19 cellular contexts compared by ENCODE assay signal in genomic region chr3:189787622-189788021, GRCh38.
DNase-seq lines count a peak whose midpoint lies in the region; ATAC-seq and TF ChIP-seq lines count a peak whose summit lies in the region.
"Had no signal": no experiment of that assay in that cellular context is flagged by ENCODE, and none has a peak within 500 bp of the region (broad histone marks: within the 10 kb centered on the region; RNA-seq: fewer than 3 reads in every experiment).

No MANE protein-coding gene starts in this region.

- H4K20me1 ChIP-seq in GM23248 (ENCODE audit: insufficient read depth), result no peaks in the 10 kb centered on the region

- H3K9me2 ChIP-seq in GM23248 (ENCODE audit: insufficient read depth), result no peaks in the 10 kb centered on the region

- in situ Hi-C loops in GM23248 (cut with MboI), result no loop called here

- no peak overlapping the region for H3K9ac ChIP-seq in GM23248

- H3K36me3 ChIP-seq in GM23248 (ENCODE audit: low read depth) (no peaks in the 10 kb centered on the region), right atrium auricular region (no peaks in the 10 kb centered on the region)
- H3K36me3 ChIP-seq: gastrocnemius medialis, thyroid gland had no signal

- 49 to 54% methylated on average over 4 of the region's 4 CpGs for WGBS in GM23248 (ENCODE audit: low coverage in 1 of 2, low lambda C conversion rate in 2 of 2, missing lambda C conversion rate in 2 of 2), 2 experiments

- peaks cover 8% of the 10 kb centered on the region; the same call in 1 of the 2 replicates for H3F3A ChIP-seq in GM23248 (ENCODE audit: insufficient read depth)

- H3K27ac ChIP-seq in GM23248, result no peak overlapping the region
- no peak overlapping the region for H3K27ac ChIP-seq in RWPE1
- no peak overlapping the region for H3K27ac ChIP-seq in right atrium auricular region
- H3K27ac ChIP-seq: gastrocnemius medialis, HL-60, SK-N-MC, thyroid gland had no signal

- POLR2A ChIA-PET in RWPE1 (lab: Yijun Ruan, JAX; ENCODE audit: low non-redundant PET) (no interaction called here), HEK293T (lab: Yijun Ruan, JAX) (no interaction called here)

- H3K4me1 ChIP-seq in GM23248 (ENCODE audit: insufficient read depth) (peaks cover 9% of the 10 kb centered on the region), right atrium auricular region (no peaks in the 10 kb centered on the region)
- H3K4me1 ChIP-seq: thyroid gland had no signal

- TF ChIP-seq CTCF in RWPE1 (conservative IDR thresholded peaks at IDR 0.05; ENCODE audit: low read depth) (no peak), epithelial cell of esophagus (IDR thresholded peaks at IDR 0.05; ENCODE audit: insufficient read depth, low read depth, low read length, missing control alignments) (no peak), right atrium auricular region (IDR thresholded peaks at IDR 0.05) (no peak)

- H3K9me3 ChIP-seq in GM23248 (ENCODE audit: low read depth), result no peaks in the 10 kb centered on the region
- no peaks in the 10 kb centered on the region for H3K9me3 ChIP-seq in right atrium auricular region
- H3K9me3 ChIP-seq: gastrocnemius medialis, thyroid gland had no signal

- DNase-seq in GM23248 (peak; percentile 73), RWPE1 (ENCODE audit: low spot score) (peak; percentile 23), epithelial cell of esophagus (ENCODE audit: low read depth) (peak; percentile 60), skeletal muscle cell (ENCODE audit: low read depth) (peak; percentile 19), right atrium auricular region (ENCODE audit: low spot score) (no peak), HEK293T (ENCODE audit: extremely low spot score) (no peak)
- DNase-seq: activated CD4-positive, CD25-positive, alpha-beta regulatory T cell treated with anti-CD3 and anti-CD28 coated beads, Interleukin-2, amount 50 U/mL, for 72 hours; DMS 273 treated with DMSO at 0.1 percent for 48 hours; gastrocnemius medialis; KBM-7; NCI-H1417; NCI-H748 treated with DMSO at 0.1 percent for 48 hours; T1000; thyroid gland had no signal

- no peaks in the 10 kb centered on the region for H3K79me2 ChIP-seq in GM23248 (ENCODE audit: insufficient read depth)

- no peak overlapping the region for H3K4me3 ChIP-seq in GM23248
- H3K4me3 ChIP-seq in epithelial cell of esophagus (ENCODE audit: low read length), result no peak overlapping the region
- H3K4me3 ChIP-seq in skeletal muscle cell (ENCODE audit: low read depth, low read length), result no peak overlapping the region
- no peak overlapping the region for H3K4me3 ChIP-seq in right atrium auricular region
- H3K4me3 ChIP-seq: gastrocnemius medialis, GM23338, SK-N-MC, thyroid gland had no signal

- H3K27me3 ChIP-seq in GM23248 (replicated peaks; ENCODE audit: insufficient read depth) (no peaks in the 10 kb centered on the region), right atrium auricular region (no peaks in the 10 kb centered on the region)
- H3K27me3 ChIP-seq: gastrocnemius medialis, thyroid gland had no signal

- H2AFZ ChIP-seq in GM23248, result peak overlapping the region; percentile 43; the same call in 1 of the 2 replicates
- H2AFZ ChIP-seq: GM23338 had no signal

- CTCF ChIA-PET in RWPE1 (lab: Yijun Ruan, JAX), result interaction anchor here (0.5 to 0.7 kb wide), 2 partner anchors 225 to 483 kb away, joined by 3 read pairs; no protein-coding TSS in a partner anchor
- CTCF ChIA-PET in HEK293T (lab: Yijun Ruan, JAX), result interaction anchor here (0.9 kb wide), 1 partner anchor 15 kb away, joined by 3 read pairs; no protein-coding TSS in a partner anchor

- no peak for ATAC-seq in HG03520 (IDR thresholded peaks at IDR 0.05; ENCODE audit: unreplicated experiment)
- ATAC-seq in SK-N-SH treated with all-trans-retinoic acid at 6 μM for 48 hours, result no peak
- ATAC-seq: gastrocnemius medialis, GM23338 had no signal

- H3K4me2 ChIP-seq in GM23248 (ENCODE audit: unreplicated experiment), result peak overlapping the region; percentile 28
- H3K4me2 ChIP-seq: GM23338 had no signal

TF ChIP-seq in SK-N-SH treated with all-trans-retinoic acid at 6 μM for 48 hours, 23 proteins besides CTCF, POLR2A, EP300 and RAD21 (continues in another document):
- TF ChIP-seq CSDC2 (CRISPR knock-in tag; IDR thresholded peaks at IDR 0.05) (no peak), BACH2 (CRISPR knock-in tag; IDR thresholded peaks at IDR 0.05; ENCODE audit: borderline replicate concordance) (no peak), ZNF70 (CRISPR knock-in tag; IDR thresholded peaks at IDR 0.05) (no peak), TCF4 (CRISPR knock-in tag; IDR thresholded peaks at IDR 0.05; ENCODE audit: borderline replicate concordance) (no peak), ISL1 (CRISPR knock-in tag; IDR thresholded peaks at IDR 0.05) (no peak), TOX (CRISPR knock-in tag; IDR thresholded peaks at IDR 0.05; ENCODE audit: borderline replicate concordance) (no peak), OSR1 (CRISPR knock-in tag; IDR thresholded peaks at IDR 0.05) (no peak), ARNTL (CRISPR knock-in tag; IDR thresholded peaks at IDR 0.05; ENCODE audit: borderline replicate concordance, low read depth) (no peak)
- TF ChIP-seq, protein P1, sequence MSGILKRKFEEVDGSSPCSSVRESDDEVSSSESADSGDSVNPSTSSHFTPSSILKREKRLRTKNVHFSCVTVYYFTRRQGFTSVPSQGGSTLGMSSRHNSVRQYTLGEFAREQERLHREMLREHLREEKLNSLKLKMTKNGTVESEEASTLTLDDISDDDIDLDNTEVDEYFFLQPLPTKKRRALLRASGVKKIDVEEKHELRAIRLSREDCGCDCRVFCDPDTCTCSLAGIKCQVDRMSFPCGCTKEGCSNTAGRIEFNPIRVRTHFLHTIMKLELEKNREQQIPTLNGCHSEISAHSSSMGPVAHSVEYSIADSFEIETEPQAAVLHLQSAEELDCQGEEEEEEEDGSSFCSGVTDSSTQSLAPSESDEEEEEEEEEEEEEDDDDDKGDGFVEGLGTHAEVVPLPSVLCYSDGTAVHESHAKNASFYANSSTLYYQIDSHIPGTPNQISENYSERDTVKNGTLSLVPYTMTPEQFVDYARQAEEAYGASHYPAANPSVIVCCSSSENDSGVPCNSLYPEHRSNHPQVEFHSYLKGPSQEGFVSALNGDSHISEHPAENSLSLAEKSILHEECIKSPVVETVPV (CRISPR knock-in tag; IDR thresholded peaks at IDR 0.05), result no peak
- TF ChIP-seq, protein P2, sequence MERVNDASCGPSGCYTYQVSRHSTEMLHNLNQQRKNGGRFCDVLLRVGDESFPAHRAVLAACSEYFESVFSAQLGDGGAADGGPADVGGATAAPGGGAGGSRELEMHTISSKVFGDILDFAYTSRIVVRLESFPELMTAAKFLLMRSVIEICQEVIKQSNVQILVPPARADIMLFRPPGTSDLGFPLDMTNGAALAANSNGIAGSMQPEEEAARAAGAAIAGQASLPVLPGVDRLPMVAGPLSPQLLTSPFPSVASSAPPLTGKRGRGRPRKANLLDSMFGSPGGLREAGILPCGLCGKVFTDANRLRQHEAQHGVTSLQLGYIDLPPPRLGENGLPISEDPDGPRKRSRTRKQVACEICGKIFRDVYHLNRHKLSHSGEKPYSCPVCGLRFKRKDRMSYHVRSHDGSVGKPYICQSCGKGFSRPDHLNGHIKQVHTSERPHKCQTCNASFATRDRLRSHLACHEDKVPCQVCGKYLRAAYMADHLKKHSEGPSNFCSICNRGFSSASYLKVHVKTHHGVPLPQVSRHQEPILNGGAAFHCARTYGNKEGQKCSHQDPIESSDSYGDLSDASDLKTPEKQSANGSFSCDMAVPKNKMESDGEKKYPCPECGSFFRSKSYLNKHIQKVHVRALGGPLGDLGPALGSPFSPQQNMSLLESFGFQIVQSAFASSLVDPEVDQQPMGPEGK (CRISPR knock-in tag; IDR thresholded peaks at IDR 0.05; ENCODE audit: borderline replicate concordance), result no peak

TF ChIP-seq in HEK293T, 16 proteins besides CTCF, POLR2A, EP300 and RAD21:
- TF ChIP-seq NFRKB (IDR thresholded peaks at IDR 0.05) (no peak), SUZ12 (IDR thresholded peaks at IDR 0.05) (no peak), BHLHE40 (IDR thresholded peaks at IDR 0.05; ENCODE audit: borderline replicate concordance) (no peak), FOXK2 (IDR thresholded peaks at IDR 0.05) (no peak), SP1 (IDR thresholded peaks at IDR 0.05) (no peak), CTBP1 (IDR thresholded peaks at IDR 0.05; ENCODE audit: borderline replicate concordance) (no peak), LEF1 (IDR thresholded peaks at IDR 0.05; ENCODE audit: borderline replicate concordance) (no peak), FOXA1 (IDR thresholded peaks at IDR 0.05) (no peak), ELF4 (IDR thresholded peaks at IDR 0.05) (no peak), ZNF384 (IDR thresholded peaks at IDR 0.05) (no peak), L3MBTL2 (conservative IDR thresholded peaks at IDR 0.05) (no peak), FOXM1 (IDR thresholded peaks at IDR 0.05; ENCODE audit: borderline replicate concordance) (no peak), HDGF (IDR thresholded peaks at IDR 0.05; ENCODE audit: borderline replicate concordance) (no peak), ARNT (IDR thresholded peaks at IDR 0.05) (no peak), TARDBP (IDR thresholded peaks at IDR 0.05) (no peak)
- TF ChIP-seq, protein P3, sequence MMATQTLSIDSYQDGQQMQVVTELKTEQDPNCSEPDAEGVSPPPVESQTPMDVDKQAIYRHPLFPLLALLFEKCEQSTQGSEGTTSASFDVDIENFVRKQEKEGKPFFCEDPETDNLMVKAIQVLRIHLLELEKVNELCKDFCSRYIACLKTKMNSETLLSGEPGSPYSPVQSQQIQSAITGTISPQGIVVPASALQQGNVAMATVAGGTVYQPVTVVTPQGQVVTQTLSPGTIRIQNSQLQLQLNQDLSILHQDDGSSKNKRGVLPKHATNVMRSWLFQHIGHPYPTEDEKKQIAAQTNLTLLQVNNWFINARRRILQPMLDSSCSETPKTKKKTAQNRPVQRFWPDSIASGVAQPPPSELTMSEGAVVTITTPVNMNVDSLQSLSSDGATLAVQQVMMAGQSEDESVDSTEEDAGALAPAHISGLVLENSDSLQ (IDR thresholded peaks at IDR 0.05), result no peak

Comparison
In these comparisons a context has a peak if more than half of its experiments do, and no peak if none do; other contexts are left out.
1. DNase-seq: peak in GM23248 (single experiment), RWPE1 (single experiment), epithelial cell of esophagus (single experiment) and skeletal muscle cell (single experiment); none in right atrium auricular region (single experiment) and HEK293T (single experiment).